In genomic region chr1:21820597-21821232, GRCh38 we compare ENCODE assay signal across 2 cellular contexts.
A peak's percentile ranks its signal among the peaks of the same experiment; 100 is the strongest.
TF ChIP-seq lines count a peak whose summit lies in the region.

No MANE protein-coding gene starts in this region.

TF ChIP-seq in HepG2, 621 proteins besides CTCF, POLR2A, EP300 and RAD21:
- TF ChIP-seq ZNF629 (CRISPR knock-in tag; conservative IDR thresholded peaks at IDR 0.05) (peak; percentile 67), ZNF747 (CRISPR knock-in tag; IDR thresholded peaks at IDR 0.05; ENCODE audit: borderline replicate concordance) (no peak), ZFY (CRISPR knock-in tag; IDR thresholded peaks at IDR 0.05) (no peak), USF2 (IDR thresholded peaks at IDR 0.05; ENCODE audit: low read depth, low read length) (no peak), USF2 (CRISPR knock-in tag; IDR thresholded peaks at IDR 0.05; ENCODE audit: borderline replicate concordance) (no peak), ZNF75D (CRISPR knock-in tag; IDR thresholded peaks at IDR 0.05; ENCODE audit: borderline replicate concordance) (no peak), ZNF713 (CRISPR knock-in tag; IDR thresholded peaks at IDR 0.05) (no peak), ZKSCAN1 (IDR thresholded peaks at IDR 0.05; ENCODE audit: low read length) (no peak)
TF ChIP-seq in HepG2: peak in this region for 1.

TF ChIP-seq in K562, 482 proteins besides CTCF, POLR2A, EP300 and RAD21:
- TF ChIP-seq, protein P1, sequence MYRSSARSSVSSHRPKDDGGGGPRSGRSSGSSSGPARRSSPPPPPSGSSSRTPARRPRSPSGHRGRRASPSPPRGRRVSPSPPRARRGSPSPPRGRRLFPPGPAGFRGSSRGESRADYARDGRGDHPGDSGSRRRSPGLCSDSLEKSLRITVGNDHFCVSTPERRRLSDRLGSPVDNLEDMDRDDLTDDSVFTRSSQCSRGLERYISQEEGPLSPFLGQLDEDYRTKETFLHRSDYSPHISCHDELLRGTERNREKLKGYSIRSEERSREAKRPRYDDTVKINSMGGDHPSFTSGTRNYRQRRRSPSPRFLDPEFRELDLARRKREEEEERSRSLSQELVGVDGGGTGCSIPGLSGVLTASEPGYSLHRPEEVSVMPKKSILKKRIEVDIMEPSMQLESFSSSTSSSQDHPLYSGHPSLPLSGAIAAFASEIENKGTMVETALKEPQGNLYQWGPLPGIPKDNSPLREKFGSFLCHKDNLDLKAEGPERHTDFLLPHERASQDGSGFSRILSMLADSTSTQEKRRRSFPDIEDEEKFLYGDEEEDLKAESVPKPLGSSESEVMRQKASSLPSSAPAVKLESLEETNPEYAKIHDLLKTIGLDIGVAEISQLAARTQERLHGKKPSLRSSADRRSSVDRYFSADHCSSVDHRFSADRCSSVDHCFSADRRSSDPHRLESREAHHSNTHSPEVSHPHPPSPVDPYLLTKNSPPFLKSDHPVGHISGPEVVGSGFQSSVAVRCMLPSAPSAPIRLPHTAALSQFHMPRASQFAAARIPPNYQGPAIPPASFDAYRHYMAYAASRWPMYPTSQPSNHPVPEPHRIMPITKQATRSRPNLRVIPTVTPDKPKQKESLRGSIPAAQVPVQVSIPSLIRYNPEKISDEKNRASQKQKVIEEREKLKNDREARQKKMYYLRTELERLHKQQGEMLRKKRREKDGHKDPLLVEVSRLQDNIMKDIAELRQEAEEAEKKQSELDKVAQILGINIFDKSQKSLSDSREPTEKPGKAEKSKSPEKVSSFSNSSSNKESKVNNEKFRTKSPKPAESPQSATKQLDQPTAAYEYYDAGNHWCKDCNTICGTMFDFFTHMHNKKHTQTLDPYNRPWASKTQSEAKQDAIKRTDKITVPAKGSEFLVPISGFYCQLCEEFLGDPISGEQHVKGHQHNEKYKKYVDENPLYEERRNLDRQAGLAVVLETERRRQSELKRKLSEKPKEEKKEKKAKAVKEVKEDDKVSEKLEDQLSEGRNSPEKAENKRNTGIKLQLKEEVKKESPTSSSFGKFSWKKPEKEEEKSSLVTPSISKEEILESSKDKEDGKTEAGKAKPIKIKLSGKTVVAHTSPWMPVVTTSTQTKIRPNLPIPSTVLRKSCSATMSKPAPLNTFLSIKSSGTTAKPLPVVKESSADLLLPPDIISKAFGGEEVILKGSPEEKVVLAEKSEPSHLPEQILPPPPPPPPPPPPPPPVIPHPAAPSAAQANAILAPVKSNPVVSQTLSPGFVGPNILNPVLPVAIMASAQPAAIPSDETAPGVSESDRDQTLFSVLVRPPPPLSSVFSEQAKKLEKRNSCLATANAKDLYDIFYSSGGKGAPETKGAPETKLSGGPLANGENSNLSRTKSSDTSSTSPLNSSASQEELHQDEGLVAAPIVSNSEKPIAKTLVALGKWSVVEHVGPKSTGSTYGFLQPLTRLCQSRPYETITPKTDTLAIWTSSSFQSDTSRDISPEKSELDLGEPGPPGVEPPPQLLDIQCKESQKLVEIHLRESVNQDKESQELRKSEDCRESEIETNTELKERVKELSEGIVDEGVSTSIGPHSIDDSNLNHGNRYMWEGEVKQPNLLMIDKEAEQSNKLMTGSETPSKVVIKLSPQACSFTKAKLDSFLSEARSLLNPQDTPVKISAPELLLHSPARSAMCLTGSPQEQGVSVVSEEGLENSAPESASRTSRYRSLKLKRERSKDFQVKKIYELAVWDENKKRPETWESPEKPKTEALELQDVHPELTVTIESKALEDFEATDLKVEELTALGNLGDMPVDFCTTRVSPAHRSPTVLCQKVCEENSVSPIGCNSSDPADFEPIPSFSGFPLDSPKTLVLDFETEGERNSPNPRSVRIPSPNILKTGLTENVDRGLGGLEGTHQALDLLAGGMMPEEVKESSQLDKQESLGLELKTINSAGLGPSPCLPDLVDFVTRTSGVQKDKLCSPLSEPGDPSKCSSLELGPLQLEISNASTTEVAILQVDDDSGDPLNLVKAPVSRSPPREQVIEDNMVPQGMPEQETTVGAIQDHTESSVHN (IDR thresholded peaks at IDR 0.05; ENCODE audit: borderline replicate concordance in 1 of 2, low read depth in 1 of 2): no peak
- no peak for TF ChIP-seq SAP30 (IDR thresholded peaks at IDR 0.05; ENCODE audit: borderline replicate concordance, insufficient read depth, low read depth, low read length, poor library complexity, severe bottlenecking)
- TF ChIP-seq CEBPB (tag; IDR thresholded peaks at IDR 0.05): peak; percentile 57
- TF ChIP-seq CBX1 (IDR thresholded peaks at IDR 0.05; ENCODE audit: low read depth): peak; percentile 66; the same call in 1 of the 2 replicates
- TF ChIP-seq POLR2G (IDR thresholded peaks at IDR 0.05; ENCODE audit: low read depth, low read length): 0 out of 2 replicates have a peak, but pooled peaks have one; percentile 12
- TF ChIP-seq KDM1A (IDR thresholded peaks at IDR 0.05): peak; percentile 65 to 80
- TF ChIP-seq FOXP1 (CRISPR knock-in tag; IDR thresholded peaks at IDR 0.05): no peak
- no peak for TF ChIP-seq EWSR1 (IDR thresholded peaks at IDR 0.05; ENCODE audit: borderline replicate concordance, low read depth, partially characterized antibody)
- TF ChIP-seq SRSF3 (IDR thresholded peaks at IDR 0.05; ENCODE audit: insufficient read depth, low read length): no peak
- TF ChIP-seq KLF16 (IDR thresholded peaks at IDR 0.05): no peak
- TF ChIP-seq ZNF778 (CRISPR knock-in tag; IDR thresholded peaks at IDR 0.05): no peak
- TF ChIP-seq RBM14 (IDR thresholded peaks at IDR 0.05; ENCODE audit: borderline replicate concordance, insufficient read depth, low read depth, low read length): no peak
- no peak for TF ChIP-seq HSF4 (CRISPR knock-in tag; IDR thresholded peaks at IDR 0.05; ENCODE audit: borderline replicate concordance)
- no peak for TF ChIP-seq ZNF24 (IDR thresholded peaks at IDR 0.05)
- TF ChIP-seq BDP1 (IDR thresholded peaks at IDR 0.05; ENCODE audit: insufficient read depth, insufficient read length): no peak
- no peak for TF ChIP-seq HOXB6 (CRISPR knock-in tag; IDR thresholded peaks at IDR 0.05; ENCODE audit: borderline replicate concordance)
- no peak for TF ChIP-seq ID3 (CRISPR knock-in tag; IDR thresholded peaks at IDR 0.05)
- no peak for TF ChIP-seq ID3 (tag; IDR thresholded peaks at IDR 0.05)
- no peak for TF ChIP-seq JUNB (CRISPR knock-in tag; conservative IDR thresholded peaks at IDR 0.05)
- TF ChIP-seq HDAC2 (IDR thresholded peaks at IDR 0.05): 0 out of 2 replicates have a peak, but pooled peaks have one; percentile 63
- peak; percentile 80 for TF ChIP-seq RBM25 (IDR thresholded peaks at IDR 0.05; ENCODE audit: low read depth, low read length, severe bottlenecking)
- TF ChIP-seq ADNP (tag; IDR thresholded peaks at IDR 0.05): peak; percentile 83
- TF ChIP-seq ELF4 (CRISPR knock-in tag; IDR thresholded peaks at IDR 0.05): no peak
- TF ChIP-seq NCOA2 (IDR thresholded peaks at IDR 0.05; ENCODE audit: partially characterized antibody in 2 of 2): no peak
- TF ChIP-seq SMARCA5 (IDR thresholded peaks at IDR 0.05): peak; percentile 64
- TF ChIP-seq ZNF507 (tag; conservative IDR thresholded peaks at IDR 0.05): no peak
- peak; percentile 90 for TF ChIP-seq BCOR (IDR thresholded peaks at IDR 0.05)
- TF ChIP-seq, protein P2, sequence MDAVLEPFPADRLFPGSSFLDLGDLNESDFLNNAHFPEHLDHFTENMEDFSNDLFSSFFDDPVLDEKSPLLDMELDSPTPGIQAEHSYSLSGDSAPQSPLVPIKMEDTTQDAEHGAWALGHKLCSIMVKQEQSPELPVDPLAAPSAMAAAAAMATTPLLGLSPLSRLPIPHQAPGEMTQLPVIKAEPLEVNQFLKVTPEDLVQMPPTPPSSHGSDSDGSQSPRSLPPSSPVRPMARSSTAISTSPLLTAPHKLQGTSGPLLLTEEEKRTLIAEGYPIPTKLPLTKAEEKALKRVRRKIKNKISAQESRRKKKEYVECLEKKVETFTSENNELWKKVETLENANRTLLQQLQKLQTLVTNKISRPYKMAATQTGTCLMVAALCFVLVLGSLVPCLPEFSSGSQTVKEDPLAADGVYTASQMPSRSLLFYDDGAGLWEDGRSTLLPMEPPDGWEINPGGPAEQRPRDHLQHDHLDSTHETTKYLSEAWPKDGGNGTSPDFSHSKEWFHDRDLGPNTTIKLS (IDR thresholded peaks at IDR 0.05; ENCODE audit: borderline replicate concordance, low read depth): no peak
- no peak for TF ChIP-seq TARDBP (IDR thresholded peaks at IDR 0.05)
- TF ChIP-seq KDM5B (IDR thresholded peaks at IDR 0.05; ENCODE audit: insufficient replicate concordance, low read depth, low read length): no peak
- TF ChIP-seq ZNF408 (CRISPR knock-in tag; IDR thresholded peaks at IDR 0.05; ENCODE audit: low read depth): no peak
